ENCODE assay signal across 1 cellular context in the genomic region with DNA sequence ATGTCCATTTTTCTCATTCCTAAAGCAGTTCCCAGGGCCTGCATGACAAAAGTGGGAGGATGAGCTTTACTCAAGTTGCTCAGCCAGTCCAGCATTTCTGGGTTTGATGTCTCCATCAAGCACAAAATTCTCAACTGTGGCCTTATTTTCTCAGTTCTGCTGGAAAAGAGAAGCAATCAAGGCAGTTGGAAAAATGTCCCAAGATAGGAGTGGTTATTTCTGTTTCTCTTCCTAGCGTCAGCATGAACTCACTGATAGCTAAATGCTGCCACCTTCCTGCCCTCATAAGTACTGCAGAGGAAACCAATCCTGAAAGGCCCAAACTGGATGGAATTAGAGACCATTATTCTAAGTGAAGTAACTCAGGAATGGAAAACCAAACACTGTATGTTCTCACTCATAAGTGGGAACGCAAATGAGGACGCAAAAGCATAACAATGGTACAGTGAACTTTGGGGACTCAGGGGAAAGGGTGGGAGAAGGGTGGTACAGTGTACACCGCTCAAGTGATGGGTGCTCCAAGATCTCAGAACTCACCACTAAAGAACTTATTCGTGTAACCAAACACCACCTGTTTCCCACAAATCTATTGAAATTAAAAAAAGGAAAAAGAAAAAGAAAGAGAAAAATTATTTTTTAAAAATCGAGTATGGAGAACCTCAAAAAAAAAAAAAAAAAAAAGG.
A peak's percentile ranks its signal among the peaks of the same experiment; 100 is the strongest.
TF ChIP-seq lines count a peak whose summit lies in the region.

No MANE protein-coding gene starts in this region.

TF ChIP-seq in HepG2, 621 proteins besides CTCF, POLR2A, EP300 and RAD21 (continued from another document):
- TF ChIP-seq, protein P1, sequence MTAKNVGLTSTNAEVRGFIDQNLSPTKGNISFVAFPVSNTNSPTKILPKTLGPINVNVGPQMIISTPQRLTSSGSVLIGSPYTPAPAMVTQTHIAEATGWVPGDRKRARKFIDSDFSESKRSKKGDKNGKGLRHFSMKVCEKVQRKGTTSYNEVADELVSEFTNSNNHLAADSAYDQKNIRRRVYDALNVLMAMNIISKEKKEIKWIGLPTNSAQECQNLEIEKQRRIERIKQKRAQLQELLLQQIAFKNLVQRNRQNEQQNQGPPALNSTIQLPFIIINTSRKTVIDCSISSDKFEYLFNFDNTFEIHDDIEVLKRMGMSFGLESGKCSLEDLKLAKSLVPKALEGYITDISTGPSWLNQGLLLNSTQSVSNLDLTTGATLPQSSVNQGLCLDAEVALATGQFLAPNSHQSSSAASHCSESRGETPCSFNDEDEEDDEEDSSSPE (CRISPR knock-in tag; IDR thresholded peaks at IDR 0.05), result 0 out of 2 replicates have a peak, but pooled peaks have one; percentile 28
- TF ChIP-seq, protein P2, sequence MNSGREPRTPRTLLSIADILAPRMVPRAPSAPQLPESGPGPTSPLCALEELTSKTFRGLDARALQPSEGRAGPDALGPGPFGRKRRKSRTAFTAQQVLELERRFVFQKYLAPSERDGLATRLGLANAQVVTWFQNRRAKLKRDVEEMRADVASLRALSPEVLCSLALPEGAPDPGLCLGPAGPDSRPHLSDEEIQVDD (CRISPR knock-in tag; IDR thresholded peaks at IDR 0.05; ENCODE audit: borderline replicate concordance), result no peak
- TF ChIP-seq HNRNPL (IDR thresholded peaks at IDR 0.05; ENCODE audit: low read depth, low read length) (no peak), TBP (CRISPR knock-in tag; IDR thresholded peaks at IDR 0.05) (no peak), DNMT3B (CRISPR knock-in tag; conservative IDR thresholded peaks at IDR 0.05) (0 out of 2 replicates have a peak, but pooled peaks have one; percentile 70), CHD4 (IDR thresholded peaks at IDR 0.05; ENCODE audit: borderline replicate concordance, low read length) (peak; percentile 41; the same call in 1 of the 2 replicates), TAF1 (CRISPR knock-in tag; IDR thresholded peaks at IDR 0.05) (no peak), SOX13 (IDR thresholded peaks at IDR 0.05) (no peak), SOX13 (CRISPR knock-in tag; conservative IDR thresholded peaks at IDR 0.05 in 1 of 2, IDR thresholded peaks at IDR 0.05 in 1 of 2) (0 out of 4 replicates have a peak, but pooled peaks of 1 of the 2 experiments have one; percentile 18), SMARCC2 (IDR thresholded peaks at IDR 0.05) (no peak), ZNF432 (CRISPR knock-in tag; IDR thresholded peaks at IDR 0.05; ENCODE audit: borderline replicate concordance) (no peak)
- TF ChIP-seq, protein P3, sequence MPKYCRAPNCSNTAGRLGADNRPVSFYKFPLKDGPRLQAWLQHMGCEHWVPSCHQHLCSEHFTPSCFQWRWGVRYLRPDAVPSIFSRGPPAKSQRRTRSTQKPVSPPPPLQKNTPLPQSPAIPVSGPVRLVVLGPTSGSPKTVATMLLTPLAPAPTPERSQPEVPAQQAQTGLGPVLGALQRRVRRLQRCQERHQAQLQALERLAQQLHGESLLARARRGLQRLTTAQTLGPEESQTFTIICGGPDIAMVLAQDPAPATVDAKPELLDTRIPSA (CRISPR knock-in tag; IDR thresholded peaks at IDR 0.05; ENCODE audit: borderline replicate concordance), result no peak
